In the genomic region with DNA sequence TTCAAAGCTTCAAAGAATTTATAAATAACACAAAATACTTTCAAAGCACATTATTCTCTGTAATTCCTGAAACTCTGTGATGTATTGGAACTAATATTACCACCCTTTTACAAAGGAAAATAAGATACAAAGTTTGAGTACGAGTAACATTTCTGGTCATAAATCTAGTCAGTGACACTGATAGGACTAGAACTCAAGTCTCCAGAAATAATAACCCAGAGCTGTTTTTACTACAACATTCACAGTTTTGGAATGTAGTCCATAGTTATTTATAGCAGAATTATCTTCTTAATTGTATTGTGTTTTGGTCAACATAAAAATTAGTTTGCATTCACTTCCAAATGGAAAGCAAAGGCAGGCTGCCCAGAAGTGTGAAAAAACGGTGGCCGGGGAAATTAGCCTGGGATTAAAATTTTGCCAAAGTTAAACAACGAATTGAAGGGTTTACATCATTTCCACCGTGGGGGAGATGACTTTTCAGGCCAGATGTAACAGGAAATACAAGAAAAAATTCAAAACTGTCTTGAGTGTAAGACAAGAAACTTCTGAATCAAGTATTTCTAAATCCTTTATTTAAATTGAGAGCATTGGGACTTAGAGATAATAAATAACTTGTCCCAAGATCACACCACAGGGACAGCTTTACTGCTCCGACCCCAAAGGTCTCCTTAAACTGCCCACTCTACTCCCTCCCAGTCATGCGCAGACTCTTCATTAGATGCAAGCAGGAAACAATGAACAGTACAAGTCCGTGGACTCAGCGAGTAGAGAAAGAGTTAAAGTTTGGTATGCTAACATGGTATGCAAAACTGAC, we compare ENCODE assay signal across 8 cellular contexts.
DNase-seq lines count a peak whose midpoint lies in the region; ATAC-seq and TF ChIP-seq lines count a peak whose summit lies in the region.

No MANE protein-coding gene starts in this region.

- H3K9me2 ChIP-seq in PC-9 (ENCODE audit: insufficient read depth) = no peaks in the 10 kb centered on the region
- H3K9me2 ChIP-seq in neural cell (ENCODE audit: insufficient read depth, low read length) = no peaks in the 10 kb centered on the region

- no peaks in the 10 kb centered on the region for H3K27me3 ChIP-seq in PC-9 (ENCODE audit: insufficient read depth, low read depth)
- H3K27me3 ChIP-seq in endodermal cell (ENCODE audit: control insufficient read depth, insufficient read depth, low read length, poor library complexity, severe bottlenecking) = peaks cover 5% of the 10 kb centered on the region
- H3K27me3 ChIP-seq in neural cell (ENCODE audit: insufficient read depth, low read depth, low read length) = peaks cover 7% of the 10 kb centered on the region

- CTCF ChIA-PET in PC-9 (lab: Charles Lee) = no interaction called here

- TF ChIP-seq RAD21 in neural cell (conservative IDR thresholded peaks at IDR 0.05) = no peak

- H3K9ac ChIP-seq in endodermal cell (ENCODE audit: extremely low read depth, low read length, poor library complexity, severe bottlenecking) (peak overlapping the region; percentile 85), neural cell (ENCODE audit: low read length) (peak overlapping the region; percentile 76)

- 44 to 61% methylated on average over 3 to 9 of the region's 9 CpGs for WGBS in endodermal cell (ENCODE audit: insufficient coverage in 1 of 2, insufficient read length in 1 of 2), 2 experiments

- peaks cover 8% of the 10 kb centered on the region for H3K27me3 Mint-ChIP-seq in endodermal cell (ENCODE audit: insufficient read depth)

- H3K9me3 Mint-ChIP-seq in endodermal cell = no peaks in the 10 kb centered on the region

- H3K4me2 ChIP-seq in PC-9 (peak overlapping the region; percentile 86), neural cell (ENCODE audit: low read length) (peak overlapping the region; percentile 89)

- peak overlapping the region; percentile 89 for H3K27ac Mint-ChIP-seq in endodermal cell

- H3K36me3 ChIP-seq in PC-9 (ENCODE audit: low read depth) (no peaks in the 10 kb centered on the region), endodermal cell (ENCODE audit: control insufficient read depth, insufficient read depth, low read length) (no peaks in the 10 kb centered on the region), neural cell (ENCODE audit: insufficient read depth, low read length) (no peaks in the 10 kb centered on the region)

- peaks cover 35% of the 10 kb centered on the region for H3K4me1 Mint-ChIP-seq in endodermal cell

- ATAC-seq in HG02973 (IDR thresholded peaks at IDR 0.05; ENCODE audit: unreplicated experiment) = no peak

- TF ChIP-seq CTCF in GM12864 (IDR thresholded peaks at IDR 0.05; ENCODE audit: low read depth, low read length, missing control alignments) (no peak), PC-9 (conservative IDR thresholded peaks at IDR 0.05) (no peak), endodermal cell (conservative IDR thresholded peaks at IDR 0.05) (no peak), neural cell (IDR thresholded peaks at IDR 0.05; ENCODE audit: poor library complexity, severe bottlenecking) (no peak)

- intact Hi-C loops in PC-9 (cut with micrococcal nuclease; ENCODE audit: unreplicated experiment) = loop anchor here (2.0 to 5.0 kb wide), 4 partner anchors 19 to 84 kb away; no protein-coding TSS in a partner anchor

- TSS peak; percentile 51 for BruUV-seq in PC-9 (replicated peaks; lab: Mats Ljungman, UMichigan)

- peaks cover 29% of the 10 kb centered on the region for H3F3A ChIP-seq in PC-9 (ENCODE audit: insufficient read depth, low read depth)
- no peaks in the 10 kb centered on the region for H3F3A ChIP-seq in neural cell (ENCODE audit: insufficient read depth, low read length, poor library complexity, severe bottlenecking)

- H3K79me2 ChIP-seq in PC-9 (ENCODE audit: low read depth) = peaks cover 63% of the 10 kb centered on the region
- H3K79me2 ChIP-seq in neural cell (replicated peaks; ENCODE audit: insufficient read depth, low read length) = peaks cover 3% of the 10 kb centered on the region

- DNase-seq in GM12864 (ENCODE audit: low read depth) = no peak
- peak; percentile 56 for DNase-seq in HCEC 1CT
- DNase-seq in PC-9 = peak in 1 of 2 experiments; percentile 12
- no peak for DNase-seq in endodermal cell
- DNase-seq in activated CD4-positive, alpha-beta T cell treated with anti-CD3 and anti-CD28 coated beads, Interleukin-2, amount 50 U/mL, for 48 hours = no peak
- DNase-seq in DMS153 (lab: John Stamatoyannopoulos, UW) = no peak

- H3K4me3 ChIP-seq in GM12864 (ENCODE audit: low read depth, low read length) = peak overlapping the region; percentile 82
- H3K4me3 ChIP-seq in PC-9 = peak overlapping the region; percentile 76
- peak overlapping the region; percentile 99 for H3K4me3 ChIP-seq in endodermal cell (ENCODE audit: low read length)
- peak overlapping the region; percentile 98 for H3K4me3 ChIP-seq in neural cell (ENCODE audit: low read length)

- H4K20me1 ChIP-seq in PC-9 (ENCODE audit: insufficient read depth) (peaks cover 10% of the 10 kb centered on the region; the same call in 1 of the 2 replicates), neural cell (ENCODE audit: insufficient read depth) (no peaks in the 10 kb centered on the region)

- POLR2A ChIA-PET in PC-9 (lab: Charles Lee; ENCODE audit: unreplicated experiment) = no interaction called here

- H3K9me3 ChIP-seq in PC-9 (ENCODE audit: insufficient read depth, low read depth) (no peaks in the 10 kb centered on the region), endodermal cell (ENCODE audit: control insufficient read depth, low read length) (no peaks in the 10 kb centered on the region), neural cell (ENCODE audit: low read length) (no peaks in the 10 kb centered on the region)

- TF ChIP-seq EP300 in neural cell (conservative IDR thresholded peaks at IDR 0.05; ENCODE audit: poor library complexity, severe bottlenecking) = no peak

- H3K4me3 Mint-ChIP-seq in endodermal cell = peak overlapping the region; percentile 86

- H3K27ac ChIP-seq in PC-9 = peak overlapping the region; percentile 90
- H3K27ac ChIP-seq in endodermal cell (ENCODE audit: low read depth, low read length) = no peak overlapping the region
- H3K27ac ChIP-seq in neural cell (ENCODE audit: low read length) = no peak overlapping the region

- H2AFZ ChIP-seq in PC-9 (peak overlapping the region; percentile 29; the same call in 1 of the 2 replicates), neural cell (ENCODE audit: low read depth, low read length) (no peak overlapping the region)

- H3K4me1 ChIP-seq in PC-9 (replicated peaks; ENCODE audit: insufficient read depth) = peaks cover 43% of the 10 kb centered on the region
- peaks cover 11% of the 10 kb centered on the region for H3K4me1 ChIP-seq in endodermal cell (ENCODE audit: control insufficient read depth, insufficient read depth, low read length)

- no peaks in the 10 kb centered on the region for H3K36me3 Mint-ChIP-seq in endodermal cell (ENCODE audit: low read depth)

TF ChIP-seq in neural cell, 6 proteins besides CTCF, POLR2A, EP300 and RAD21:
- TF ChIP-seq TAF1 (IDR thresholded peaks at IDR 0.05; ENCODE audit: low read depth) (no peak), POLR2AphosphoS5 (IDR thresholded peaks at IDR 0.05) (no peak), SMC3 (conservative IDR thresholded peaks at IDR 0.05; ENCODE audit: poor library complexity) (no peak), EZH2 (IDR thresholded peaks at IDR 0.05; ENCODE audit: borderline replicate concordance, insufficient read depth, low read length, poor library complexity, severe bottlenecking) (no peak), MXI1 (conservative IDR thresholded peaks at IDR 0.05; ENCODE audit: poor library complexity, severe bottlenecking) (no peak)
- TF ChIP-seq, protein P1, sequence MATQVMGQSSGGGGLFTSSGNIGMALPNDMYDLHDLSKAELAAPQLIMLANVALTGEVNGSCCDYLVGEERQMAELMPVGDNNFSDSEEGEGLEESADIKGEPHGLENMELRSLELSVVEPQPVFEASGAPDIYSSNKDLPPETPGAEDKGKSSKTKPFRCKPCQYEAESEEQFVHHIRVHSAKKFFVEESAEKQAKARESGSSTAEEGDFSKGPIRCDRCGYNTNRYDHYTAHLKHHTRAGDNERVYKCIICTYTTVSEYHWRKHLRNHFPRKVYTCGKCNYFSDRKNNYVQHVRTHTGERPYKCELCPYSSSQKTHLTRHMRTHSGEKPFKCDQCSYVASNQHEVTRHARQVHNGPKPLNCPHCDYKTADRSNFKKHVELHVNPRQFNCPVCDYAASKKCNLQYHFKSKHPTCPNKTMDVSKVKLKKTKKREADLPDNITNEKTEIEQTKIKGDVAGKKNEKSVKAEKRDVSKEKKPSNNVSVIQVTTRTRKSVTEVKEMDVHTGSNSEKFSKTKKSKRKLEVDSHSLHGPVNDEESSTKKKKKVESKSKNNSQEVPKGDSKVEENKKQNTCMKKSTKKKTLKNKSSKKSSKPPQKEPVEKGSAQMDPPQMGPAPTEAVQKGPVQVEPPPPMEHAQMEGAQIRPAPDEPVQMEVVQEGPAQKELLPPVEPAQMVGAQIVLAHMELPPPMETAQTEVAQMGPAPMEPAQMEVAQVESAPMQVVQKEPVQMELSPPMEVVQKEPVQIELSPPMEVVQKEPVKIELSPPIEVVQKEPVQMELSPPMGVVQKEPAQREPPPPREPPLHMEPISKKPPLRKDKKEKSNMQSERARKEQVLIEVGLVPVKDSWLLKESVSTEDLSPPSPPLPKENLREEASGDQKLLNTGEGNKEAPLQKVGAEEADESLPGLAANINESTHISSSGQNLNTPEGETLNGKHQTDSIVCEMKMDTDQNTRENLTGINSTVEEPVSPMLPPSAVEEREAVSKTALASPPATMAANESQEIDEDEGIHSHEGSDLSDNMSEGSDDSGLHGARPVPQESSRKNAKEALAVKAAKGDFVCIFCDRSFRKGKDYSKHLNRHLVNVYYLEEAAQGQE (IDR thresholded peaks at IDR 0.05; ENCODE audit: borderline replicate concordance) = no peak
